Comparison of ENCODE assay signal across 8 cellular contexts in the genomic region with DNA sequence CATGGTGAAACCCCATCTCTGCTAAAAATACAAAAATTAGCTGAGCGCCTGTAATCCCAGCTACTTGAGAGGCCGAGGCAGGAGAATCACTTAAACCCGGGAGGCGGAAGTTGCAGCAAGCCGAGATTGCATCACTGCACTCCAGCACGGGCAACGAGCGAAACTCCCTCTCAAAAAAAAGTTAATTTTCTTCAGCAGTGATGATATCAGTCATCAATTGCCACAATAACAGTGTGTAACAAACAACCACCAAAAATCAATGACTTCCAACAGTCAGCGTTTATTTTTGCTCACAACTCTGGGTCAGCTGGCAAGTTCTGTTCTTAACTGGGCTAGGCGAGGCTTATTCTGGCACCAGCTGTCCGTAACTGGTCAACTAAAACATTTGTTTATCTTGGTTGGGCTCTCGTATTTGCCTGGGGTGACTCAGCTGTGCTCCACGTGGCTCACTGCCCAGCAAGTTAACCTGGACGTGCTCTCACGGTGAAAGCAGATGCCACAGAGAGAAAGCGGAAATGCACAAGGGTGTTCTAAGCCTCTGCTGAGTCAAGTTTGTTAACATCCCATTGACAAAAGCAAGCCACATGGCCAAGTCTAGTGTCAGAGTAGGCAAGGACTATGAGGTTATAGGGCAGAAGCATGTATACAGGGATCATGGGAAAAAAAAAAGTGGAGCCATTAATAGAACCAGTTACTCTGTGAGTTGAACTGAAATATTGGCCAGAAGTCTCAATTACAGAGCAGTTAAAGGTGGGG. TPM values are rescaled to one million over a fixed set of nuclear protein-coding genes. Genes with fewer than 3 reads are reported as not detected.
A peak's percentile ranks its signal among the peaks of the same experiment; 100 is the strongest.
DNase-seq lines count a peak whose midpoint lies in the region; ATAC-seq, FAIRE-seq and TF ChIP-seq lines count a peak whose summit lies in the region.

No MANE protein-coding gene starts in this region.

- H3K9me3 ChIP-seq in AG04450 (ENCODE audit: control insufficient read depth, insufficient read depth, low read length) (peaks cover 10% of the 10 kb centered on the region; the same call in 1 of the 2 replicates), pancreas (no peaks in the 10 kb centered on the region)

- POLR2A ChIA-PET in AG04450 (lab: Yijun Ruan, JAX): no interaction called here

- ATAC-seq in pancreas (peak; percentile 91 to 95 (median 94)), GM21825 (IDR thresholded peaks at IDR 0.05; ENCODE audit: unreplicated experiment) (no peak), GM18868 (IDR thresholded peaks at IDR 0.05; ENCODE audit: unreplicated experiment) (no peak)

- DNase-seq in AG04450 (ENCODE audit: low read depth, low spot score) (peak; percentile 59), HuH-7.5 (ENCODE audit: low spot score) (peak; percentile 70), SIG-M5 treated with dmso at 0.1 percent for 504 hours (lab: John Stamatoyannopoulos, UW; ENCODE audit: unreplicated experiment) (peak; percentile 87), foreskin fibroblast (peak; percentile 75), pancreas (peak; percentile 81 to 98 (median 94)), T-helper 9 cell (no peak)

- CTCF ChIA-PET in AG04450 (lab: Charles Lee): no interaction called here

- H3K27ac ChIP-seq in AG04450 (ENCODE audit: low read depth, low read length) (peak overlapping the region; percentile 1), pancreas (peak overlapping the region; percentile 67 to 92 (median 84))

- H3K27me3 ChIP-seq in AG04450 (ENCODE audit: control insufficient read depth, insufficient read depth, low read length): no peaks in the 10 kb centered on the region
- no peaks in the 10 kb centered on the region for H3K27me3 ChIP-seq in pancreas

- no peaks in the 10 kb centered on the region for H3K36me3 ChIP-seq in pancreas

- TF ChIP-seq CTCF in AG04450 (IDR thresholded peaks at IDR 0.05; ENCODE audit: low read depth, low read length): no peak
- TF ChIP-seq CTCF in foreskin fibroblast (IDR thresholded peaks at IDR 0.05; ENCODE audit: low read depth, low read length): no peak
- TF ChIP-seq CTCF in pancreas (IDR thresholded peaks at IDR 0.05): no peak

- H3K4me1 ChIP-seq in pancreas: peaks cover 9 to 16% (median 16%) of the 10 kb centered on the region in 3 donors

- FAIRE-seq in pancreas (lab: Jason Lieb, UNC): peak; percentile 94

- intact Hi-C loops in pancreas (cut with DNase I): no loop called here

- H3K4me3 ChIP-seq in AG04450 (ENCODE audit: low read depth, low read length) (no peak overlapping the region), foreskin fibroblast (ENCODE audit: low read depth in 1 of 2, low read length in 2 of 2) (no peak overlapping the region), pancreas (no peak overlapping the region)

- WGBS in pancreas, 2 donors: 9 to 10% methylated on average over 16 of the region's 16 CpGs

RNA-seq across cellular contexts. Expression of a gene that starts 52.1 kb away (rescaled TPM):
- not detected in 2 replicates for polyA plus RNA-seq in AG04450 (2011; rRNA removed)
- polyA minus RNA-seq in AG04450 (2011; rRNA and poly(A)+ RNA removed): not detected in 2 replicates
- total RNA-seq in pancreas: not detected
- polyA plus RNA-seq in pancreas: not detected

RNA-seq across cellular contexts. Expression of a gene that starts 58.1 kb away (rescaled TPM):
- polyA plus RNA-seq in AG04450 (2011; rRNA removed) (0.01 and 0.02 TPM in 2 replicates), pancreas (10 to 100 TPM in 1 of 2 donors, 1 to 10 TPM in 1; 8.3 to 12.8 TPM)
- polyA minus RNA-seq in AG04450 (2011; rRNA and poly(A)+ RNA removed): 0.05 TPM in 1 of 2 replicates, not detected in the other
- total RNA-seq in pancreas: 10 to 100 TPM; 17.5 to 28.8 (median 20.4) TPM

Comparison
In these comparisons a context has a peak if more than half of its experiments do, and no peak if none do; other contexts are left out.
1. ATAC-seq: peak in pancreas (4 of 4); none in GM21825 (single experiment) and GM18868 (single experiment).